ENCODE assay signal across 8 cellular contexts in genomic region chr1:53014791-53015507, GRCh38. TPM values are rescaled to one million over a fixed set of nuclear protein-coding genes. Genes with fewer than 3 reads are reported as not detected.
A peak's percentile ranks its signal among the peaks of the same experiment; 100 is the strongest.
DNase-seq lines count a peak whose midpoint lies in the region; ATAC-seq and TF ChIP-seq lines count a peak whose summit lies in the region.

No MANE protein-coding gene starts in this region.

- H3F3A ChIP-seq in GM23338 (replicated peaks; ENCODE audit: low read depth) (no peaks in the 10 kb centered on the region), Loucy (ENCODE audit: low read depth) (no peaks in the 10 kb centered on the region), neural cell (ENCODE audit: insufficient read depth, low read length, poor library complexity, severe bottlenecking) (no peaks in the 10 kb centered on the region)

- peak overlapping the region; percentile 72 for H3K4me2 ChIP-seq in GM23338
- peak overlapping the region; percentile 93 for H3K4me2 ChIP-seq in Loucy (ENCODE audit: low read depth, low read length, poor library complexity, severe bottlenecking)
- peak overlapping the region; percentile 40 for H3K4me2 ChIP-seq in neural cell (ENCODE audit: low read length)

- H3K79me2 ChIP-seq in GM23338 (replicated peaks; ENCODE audit: insufficient read depth) (peaks cover 14% of the 10 kb centered on the region; the same call in 1 of the 2 replicates), Loucy (ENCODE audit: insufficient read depth, low read length) (peaks cover 29% of the 10 kb centered on the region), neural cell (replicated peaks; ENCODE audit: insufficient read depth, low read length) (peaks cover 10% of the 10 kb centered on the region)

- intact Hi-C loops in activated T-helper 2 cell treated with anti-CD3 and anti-CD28 coated beads, Interferon-gamma antibody, Interleukin-2, Interleukin-4, amounts not matched to agents 10 μg/mL and 5 μg/mL and 100 μg/mL, durations not matched to agents 14 hours and 24 hours and 36 hours (cut with micrococcal nuclease) = no loop called here

- POLR2A ChIA-PET in RWPE1 (lab: Yijun Ruan, JAX; ENCODE audit: low non-redundant PET) = interaction anchor here (0.6 kb wide), 1 partner anchor 131 kb away, joined by 3 read pairs; no protein-coding TSS in a partner anchor

- DNase-seq in DMS53 treated with DMSO at 0.1 percent for 48 hours (lab: John Stamatoyannopoulos, UW; ENCODE audit: unreplicated experiment) (peak; percentile 96), GM23338 (ENCODE audit: low spot score) (peak; percentile 92), RWPE1 (ENCODE audit: low spot score) (peak; percentile 81), fibroblast of villous mesenchyme (ENCODE audit: low read depth) (peak; percentile 92)
- peak; percentile 75 for DNase-seq in activated T-helper 2 cell treated with anti-CD3 and anti-CD28 coated beads, Interferon-gamma antibody, Interleukin-2, Interleukin-4, amounts not matched to agents 10 μg/mL and 5 μg/mL and 100 μg/mL, durations not matched to agents 14 hours and 24 hours and 36 hours (ENCODE audit: low spot score)

- H3K9me3 ChIP-seq in Loucy (ENCODE audit: insufficient read depth, low read depth, low read length) (no peaks in the 10 kb centered on the region), neural cell (ENCODE audit: low read length) (no peaks in the 10 kb centered on the region)

- H2AFZ ChIP-seq in GM23338 (peak overlapping the region; percentile 28), Loucy (ENCODE audit: low read length) (peak overlapping the region; percentile 95), neural cell (ENCODE audit: low read depth, low read length) (peak overlapping the region; percentile 32)

- H3K27me3 ChIP-seq in GM23338 (ENCODE audit: insufficient read depth) (no peaks in the 10 kb centered on the region), Loucy (ENCODE audit: insufficient read depth, low read length, poor library complexity, severe bottlenecking) (no peaks in the 10 kb centered on the region), neural cell (ENCODE audit: insufficient read depth, low read depth, low read length) (no peaks in the 10 kb centered on the region)

- H4K20me1 ChIP-seq in GM23338 (replicated peaks; ENCODE audit: insufficient read depth) = no peaks in the 10 kb centered on the region
- no peaks in the 10 kb centered on the region for H4K20me1 ChIP-seq in Loucy (ENCODE audit: insufficient read depth, low read length, poor library complexity, severe bottlenecking)
- H4K20me1 ChIP-seq in neural cell (ENCODE audit: insufficient read depth) = no peaks in the 10 kb centered on the region

- H3K9me3 Mint-ChIP-seq in GM23338 = no peaks in the 10 kb centered on the region
- no peaks in the 10 kb centered on the region for H3K9me3 Mint-ChIP-seq in activated T-helper 2 cell treated with anti-CD3 and anti-CD28 coated beads, Interferon-gamma antibody, Interleukin-2, Interleukin-4, amounts not matched to agents 10 μg/mL and 5 μg/mL and 100 μg/mL, durations not matched to agents 14 hours and 24 hours and 36 hours
- H3K9me3 Mint-ChIP-seq in stimulated activated naive CD8-positive, alpha-beta T cell treated with anti-CD3 and anti-CD28 coated beads, Interleukin-15, Interleukin-2, amounts not matched to agents 100 ng/mL and 50 ng/mL, for 24 hours = no peaks in the 10 kb centered on the region

- TF ChIP-seq CTCF in GM23338 (conservative IDR thresholded peaks at IDR 0.05; ENCODE audit: low read depth in 2 of 2) (no peak), Loucy (conservative IDR thresholded peaks at IDR 0.05; ENCODE audit: low read length) (no peak), RWPE1 (conservative IDR thresholded peaks at IDR 0.05; ENCODE audit: low read depth) (no peak), fibroblast of villous mesenchyme (IDR thresholded peaks at IDR 0.05; ENCODE audit: insufficient read depth, low read depth, low read length) (no peak), neural cell (IDR thresholded peaks at IDR 0.05; ENCODE audit: poor library complexity, severe bottlenecking) (no peak)

- ATAC-seq in GM23338 = peak; percentile 99

- H3K27me3 Mint-ChIP-seq in GM23338 (ENCODE audit: insufficient read depth, low read depth, poor library complexity) = peaks cover 2% of the 10 kb centered on the region
- no peaks in the 10 kb centered on the region for H3K27me3 Mint-ChIP-seq in activated T-helper 2 cell treated with anti-CD3 and anti-CD28 coated beads, Interferon-gamma antibody, Interleukin-2, Interleukin-4, amounts not matched to agents 10 μg/mL and 5 μg/mL and 100 μg/mL, durations not matched to agents 14 hours and 24 hours and 36 hours (ENCODE audit: low read depth)
- no peaks in the 10 kb centered on the region for H3K27me3 Mint-ChIP-seq in stimulated activated naive CD8-positive, alpha-beta T cell treated with anti-CD3 and anti-CD28 coated beads, Interleukin-15, Interleukin-2, amounts not matched to agents 100 ng/mL and 50 ng/mL, for 24 hours

- H3K27ac Mint-ChIP-seq in GM23338 = peak overlapping the region; percentile 83
- H3K27ac Mint-ChIP-seq in activated T-helper 2 cell treated with anti-CD3 and anti-CD28 coated beads, Interferon-gamma antibody, Interleukin-2, Interleukin-4, amounts not matched to agents 10 μg/mL and 5 μg/mL and 100 μg/mL, durations not matched to agents 14 hours and 24 hours and 36 hours = peak overlapping the region; percentile 39
- peak overlapping the region; percentile 86 for H3K27ac Mint-ChIP-seq in stimulated activated naive CD8-positive, alpha-beta T cell treated with anti-CD3 and anti-CD28 coated beads, Interleukin-15, Interleukin-2, amounts not matched to agents 100 ng/mL and 50 ng/mL, for 24 hours

- H3K36me3 ChIP-seq in GM23338 (ENCODE audit: insufficient read depth) = no peaks in the 10 kb centered on the region
- no peaks in the 10 kb centered on the region for H3K36me3 ChIP-seq in Loucy (ENCODE audit: insufficient read depth, low read length)
- H3K36me3 ChIP-seq in neural cell (ENCODE audit: insufficient read depth, low read length) = no peaks in the 10 kb centered on the region

- H3K9me2 ChIP-seq in GM23338 (ENCODE audit: insufficient read depth) = no peaks in the 10 kb centered on the region
- no peaks in the 10 kb centered on the region for H3K9me2 ChIP-seq in Loucy (replicated peaks; ENCODE audit: low read depth, low read length)
- H3K9me2 ChIP-seq in neural cell (ENCODE audit: insufficient read depth, low read length) = no peaks in the 10 kb centered on the region

- peaks cover 10% of the 10 kb centered on the region; the same call in 1 of the 2 replicates for H3K4me1 ChIP-seq in GM23338 (ENCODE audit: insufficient read depth)
- peaks cover 29% of the 10 kb centered on the region for H3K4me1 ChIP-seq in Loucy (ENCODE audit: insufficient read depth, low read length, poor library complexity, severe bottlenecking)

- H3K9ac ChIP-seq in Loucy (ENCODE audit: low read depth, low read length, poor library complexity, severe bottlenecking) = peak overlapping the region; percentile 86
- H3K9ac ChIP-seq in neural cell (ENCODE audit: low read length) = peak overlapping the region; percentile 53

- H3K27ac ChIP-seq in GM23338 (ENCODE audit: low read depth) (no peak overlapping the region; the same call in 1 of the 2 replicates), RWPE1 (no peak overlapping the region), neural cell (ENCODE audit: low read length) (no peak overlapping the region)

- CTCF ChIA-PET in RWPE1 (lab: Yijun Ruan, JAX) = interaction anchor here (1.3 kb wide), 1 partner anchor 94 kb away, joined by 4 read pairs; the partner anchor contains the start of gene ECHDC2

- H3K4me3 ChIP-seq in GM23338 = peak overlapping the region; percentile 56
- peak overlapping the region; percentile 99 for H3K4me3 ChIP-seq in Loucy (ENCODE audit: low read length, poor library complexity, severe bottlenecking)
- H3K4me3 ChIP-seq in fibroblast of villous mesenchyme (ENCODE audit: low read depth, low read length) = peak overlapping the region; percentile 75
- H3K4me3 ChIP-seq in neural cell (ENCODE audit: low read length) = peak overlapping the region; percentile 74

- peak overlapping the region; percentile 88 for H3K4me3 Mint-ChIP-seq in GM23338
- peak overlapping the region; percentile 86 for H3K4me3 Mint-ChIP-seq in activated T-helper 2 cell treated with anti-CD3 and anti-CD28 coated beads, Interferon-gamma antibody, Interleukin-2, Interleukin-4, amounts not matched to agents 10 μg/mL and 5 μg/mL and 100 μg/mL, durations not matched to agents 14 hours and 24 hours and 36 hours (ENCODE audit: low read depth)
- H3K4me3 Mint-ChIP-seq in stimulated activated naive CD8-positive, alpha-beta T cell treated with anti-CD3 and anti-CD28 coated beads, Interleukin-15, Interleukin-2, amounts not matched to agents 100 ng/mL and 50 ng/mL, for 24 hours = peak overlapping the region; percentile 87

- H3K36me3 Mint-ChIP-seq in GM23338 (ENCODE audit: low read depth) = no peaks in the 10 kb centered on the region
- peaks cover 17% of the 10 kb centered on the region for H3K36me3 Mint-ChIP-seq in activated T-helper 2 cell treated with anti-CD3 and anti-CD28 coated beads, Interferon-gamma antibody, Interleukin-2, Interleukin-4, amounts not matched to agents 10 μg/mL and 5 μg/mL and 100 μg/mL, durations not matched to agents 14 hours and 24 hours and 36 hours (ENCODE audit: low read depth)
- peaks cover 9% of the 10 kb centered on the region for H3K36me3 Mint-ChIP-seq in stimulated activated naive CD8-positive, alpha-beta T cell treated with anti-CD3 and anti-CD28 coated beads, Interleukin-15, Interleukin-2, amounts not matched to agents 100 ng/mL and 50 ng/mL, for 24 hours (ENCODE audit: low read depth)

- peak; percentile 44 for TF ChIP-seq RAD21 in neural cell (conservative IDR thresholded peaks at IDR 0.05)

- peaks cover 13% of the 10 kb centered on the region; the same call in 2 of the 3 replicates for H3K4me1 Mint-ChIP-seq in GM23338
- H3K4me1 Mint-ChIP-seq in activated T-helper 2 cell treated with anti-CD3 and anti-CD28 coated beads, Interferon-gamma antibody, Interleukin-2, Interleukin-4, amounts not matched to agents 10 μg/mL and 5 μg/mL and 100 μg/mL, durations not matched to agents 14 hours and 24 hours and 36 hours (ENCODE audit: low read depth) = peaks cover 18% of the 10 kb centered on the region
- H3K4me1 Mint-ChIP-seq in stimulated activated naive CD8-positive, alpha-beta T cell treated with anti-CD3 and anti-CD28 coated beads, Interleukin-15, Interleukin-2, amounts not matched to agents 100 ng/mL and 50 ng/mL, for 24 hours (ENCODE audit: low read depth) = peaks cover 25% of the 10 kb centered on the region

- TF ChIP-seq EP300 in neural cell (conservative IDR thresholded peaks at IDR 0.05; ENCODE audit: poor library complexity, severe bottlenecking) = no peak

TF ChIP-seq in GM23338, 12 proteins besides CTCF, POLR2A, EP300 and RAD21 (continues in another document):
- TF ChIP-seq EZH2phosphoT487 (IDR thresholded peaks at IDR 0.05; ENCODE audit: unreplicated experiment) = no peak

RNA-seq across cellular contexts. Expression of gene PODN, which starts 47.1 kb away (rescaled TPM):
- total RNA-seq in GM23338 (2014; rRNA removed; shearing (Covaris generic)) = 0.24 and 1.0 TPM in 2 replicates
- polyA plus RNA-seq in GM23338 (2016; fragmentation: Nextera tagmentation; extraction: Ambion mirVana) = 0.16 TPM in 1 of 2 replicates, not detected in the other
- total RNA-seq in activated T-helper 2 cell treated with anti-CD3 and anti-CD28 coated beads, Interferon-gamma antibody, Interleukin-2, Interleukin-4, amounts not matched to agents 10 μg/mL and 5 μg/mL and 100 μg/mL, durations not matched to agents 14 hours and 24 hours and 36 hours = not detected in 2 replicates
- 8.7 and 9.1 TPM in 2 replicates for total RNA-seq in fibroblast of villous mesenchyme
- 0.07 and 0.20 TPM in 2 replicates for polyA plus RNA-seq in neural cell
- polyA minus RNA-seq in neural cell = not detected in 2 replicates

Comparison
In these comparisons a context has a peak if more than half of its experiments do, and no peak if none do; other contexts are left out.
1. H2AFZ ChIP-seq: peak in every context shown above with its lines; median percentile 95 in Loucy; 32 in neural cell; 28 in GM23338.
2. H3K4me2 ChIP-seq: peak in every context shown above with its lines; median percentile 93 in Loucy; 72 in GM23338; 40 in neural cell.